In genomic region chr7:4144801-4145470, GRCh38 we compare ENCODE assay signal across 1 cellular context.
TF ChIP-seq lines count a peak whose summit lies in the region.

No MANE protein-coding gene starts in this region.

TF ChIP-seq in GM23338, 12 proteins besides CTCF, POLR2A, EP300 and RAD21:
- TF ChIP-seq, protein P1, sequence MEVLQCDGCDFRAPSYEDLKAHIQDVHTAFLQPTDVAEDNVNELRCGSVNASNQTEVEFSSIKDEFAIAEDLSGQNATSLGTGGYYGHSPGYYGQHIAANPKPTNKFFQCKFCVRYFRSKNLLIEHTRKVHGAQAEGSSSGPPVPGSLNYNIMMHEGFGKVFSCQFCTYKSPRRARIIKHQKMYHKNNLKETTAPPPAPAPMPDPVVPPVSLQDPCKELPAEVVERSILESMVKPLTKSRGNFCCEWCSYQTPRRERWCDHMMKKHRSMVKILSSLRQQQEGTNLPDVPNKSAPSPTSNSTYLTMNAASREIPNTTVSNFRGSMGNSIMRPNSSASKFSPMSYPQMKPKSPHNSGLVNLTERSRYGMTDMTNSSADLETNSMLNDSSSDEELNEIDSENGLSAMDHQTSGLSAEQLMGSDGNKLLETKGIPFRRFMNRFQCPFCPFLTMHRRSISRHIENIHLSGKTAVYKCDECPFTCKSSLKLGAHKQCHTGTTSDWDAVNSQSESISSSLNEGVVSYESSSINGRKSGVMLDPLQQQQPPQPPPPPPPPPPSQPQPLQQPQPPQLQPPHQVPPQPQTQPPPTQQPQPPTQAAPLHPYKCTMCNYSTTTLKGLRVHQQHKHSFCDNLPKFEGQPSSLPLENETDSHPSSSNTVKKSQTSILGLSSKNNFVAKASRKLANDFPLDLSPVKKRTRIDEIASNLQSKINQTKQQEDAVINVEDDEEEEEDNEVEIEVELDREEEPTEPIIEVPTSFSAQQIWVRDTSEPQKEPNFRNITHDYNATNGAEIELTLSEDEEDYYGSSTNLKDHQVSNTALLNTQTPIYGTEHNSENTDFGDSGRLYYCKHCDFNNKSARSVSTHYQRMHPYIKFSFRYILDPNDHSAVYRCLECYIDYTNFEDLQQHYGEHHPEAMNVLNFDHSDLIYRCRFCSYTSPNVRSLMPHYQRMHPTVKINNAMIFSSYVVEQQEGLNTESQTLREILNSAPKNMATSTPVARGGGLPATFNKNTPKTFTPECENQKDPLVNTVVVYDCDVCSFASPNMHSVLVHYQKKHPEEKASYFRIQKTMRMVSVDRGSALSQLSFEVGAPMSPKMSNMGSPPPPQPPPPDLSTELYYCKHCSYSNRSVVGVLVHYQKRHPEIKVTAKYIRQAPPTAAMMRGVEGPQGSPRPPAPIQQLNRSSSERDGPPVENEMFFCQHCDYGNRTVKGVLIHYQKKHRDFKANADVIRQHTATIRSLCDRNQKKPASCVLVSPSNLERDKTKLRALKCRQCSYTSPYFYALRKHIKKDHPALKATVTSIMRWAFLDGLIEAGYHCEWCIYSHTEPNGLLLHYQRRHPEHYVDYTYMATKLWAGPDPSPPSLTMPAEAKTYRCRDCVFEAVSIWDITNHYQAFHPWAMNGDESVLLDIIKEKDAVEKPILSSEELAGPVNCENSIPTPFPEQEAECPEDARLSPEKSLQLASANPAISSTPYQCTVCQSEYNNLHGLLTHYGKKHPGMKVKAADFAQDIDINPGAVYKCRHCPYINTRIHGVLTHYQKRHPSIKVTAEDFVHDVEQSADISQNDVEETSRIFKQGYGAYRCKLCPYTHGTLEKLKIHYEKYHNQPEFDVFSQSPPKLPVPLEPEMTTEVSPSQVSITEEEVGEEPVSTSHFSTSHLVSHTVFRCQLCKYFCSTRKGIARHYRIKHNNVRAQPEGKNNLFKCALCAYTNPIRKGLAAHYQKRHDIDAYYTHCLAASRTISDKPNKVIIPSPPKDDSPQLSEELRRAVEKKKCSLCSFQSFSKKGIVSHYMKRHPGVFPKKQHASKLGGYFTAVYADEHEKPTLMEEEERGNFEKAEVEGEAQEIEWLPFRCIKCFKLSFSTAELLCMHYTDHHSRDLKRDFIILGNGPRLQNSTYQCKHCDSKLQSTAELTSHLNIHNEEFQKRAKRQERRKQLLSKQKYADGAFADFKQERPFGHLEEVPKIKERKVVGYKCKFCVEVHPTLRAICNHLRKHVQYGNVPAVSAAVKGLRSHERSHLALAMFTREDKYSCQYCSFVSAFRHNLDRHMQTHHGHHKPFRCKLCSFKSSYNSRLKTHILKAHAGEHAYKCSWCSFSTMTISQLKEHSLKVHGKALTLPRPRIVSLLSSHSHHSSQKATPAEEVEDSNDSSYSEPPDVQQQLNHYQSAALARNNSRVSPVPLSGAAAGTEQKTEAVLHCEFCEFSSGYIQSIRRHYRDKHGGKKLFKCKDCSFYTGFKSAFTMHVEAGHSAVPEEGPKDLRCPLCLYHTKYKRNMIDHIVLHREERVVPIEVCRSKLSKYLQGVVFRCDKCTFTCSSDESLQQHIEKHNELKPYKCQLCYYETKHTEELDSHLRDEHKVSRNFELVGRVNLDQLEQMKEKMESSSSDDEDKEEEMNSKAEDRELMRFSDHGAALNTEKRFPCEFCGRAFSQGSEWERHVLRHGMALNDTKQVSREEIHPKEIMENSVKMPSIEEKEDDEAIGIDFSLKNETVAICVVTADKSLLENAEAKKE (CRISPR knock-in tag; IDR thresholded peaks at IDR 0.05) = no peak
- TF ChIP-seq JUNB (IDR thresholded peaks at IDR 0.05; ENCODE audit: unreplicated experiment) = no peak
- TF ChIP-seq, protein P2, sequence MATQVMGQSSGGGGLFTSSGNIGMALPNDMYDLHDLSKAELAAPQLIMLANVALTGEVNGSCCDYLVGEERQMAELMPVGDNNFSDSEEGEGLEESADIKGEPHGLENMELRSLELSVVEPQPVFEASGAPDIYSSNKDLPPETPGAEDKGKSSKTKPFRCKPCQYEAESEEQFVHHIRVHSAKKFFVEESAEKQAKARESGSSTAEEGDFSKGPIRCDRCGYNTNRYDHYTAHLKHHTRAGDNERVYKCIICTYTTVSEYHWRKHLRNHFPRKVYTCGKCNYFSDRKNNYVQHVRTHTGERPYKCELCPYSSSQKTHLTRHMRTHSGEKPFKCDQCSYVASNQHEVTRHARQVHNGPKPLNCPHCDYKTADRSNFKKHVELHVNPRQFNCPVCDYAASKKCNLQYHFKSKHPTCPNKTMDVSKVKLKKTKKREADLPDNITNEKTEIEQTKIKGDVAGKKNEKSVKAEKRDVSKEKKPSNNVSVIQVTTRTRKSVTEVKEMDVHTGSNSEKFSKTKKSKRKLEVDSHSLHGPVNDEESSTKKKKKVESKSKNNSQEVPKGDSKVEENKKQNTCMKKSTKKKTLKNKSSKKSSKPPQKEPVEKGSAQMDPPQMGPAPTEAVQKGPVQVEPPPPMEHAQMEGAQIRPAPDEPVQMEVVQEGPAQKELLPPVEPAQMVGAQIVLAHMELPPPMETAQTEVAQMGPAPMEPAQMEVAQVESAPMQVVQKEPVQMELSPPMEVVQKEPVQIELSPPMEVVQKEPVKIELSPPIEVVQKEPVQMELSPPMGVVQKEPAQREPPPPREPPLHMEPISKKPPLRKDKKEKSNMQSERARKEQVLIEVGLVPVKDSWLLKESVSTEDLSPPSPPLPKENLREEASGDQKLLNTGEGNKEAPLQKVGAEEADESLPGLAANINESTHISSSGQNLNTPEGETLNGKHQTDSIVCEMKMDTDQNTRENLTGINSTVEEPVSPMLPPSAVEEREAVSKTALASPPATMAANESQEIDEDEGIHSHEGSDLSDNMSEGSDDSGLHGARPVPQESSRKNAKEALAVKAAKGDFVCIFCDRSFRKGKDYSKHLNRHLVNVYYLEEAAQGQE (IDR thresholded peaks at IDR 0.05; ENCODE audit: unreplicated experiment) = no peak
- TF ChIP-seq ZNF331 (CRISPR knock-in tag; IDR thresholded peaks at IDR 0.05; ENCODE audit: low read depth) = no peak
- TF ChIP-seq STAT1 (IDR thresholded peaks at IDR 0.05; ENCODE audit: unreplicated experiment) = no peak
- no peak for TF ChIP-seq ZNF114 (CRISPR knock-in tag; IDR thresholded peaks at IDR 0.05)
- TF ChIP-seq NANOG (IDR thresholded peaks at IDR 0.05; ENCODE audit: borderline replicate concordance) = no peak
- no peak for TF ChIP-seq POLR2AphosphoS5 (IDR thresholded peaks at IDR 0.05; ENCODE audit: low read depth)
- TF ChIP-seq, protein P3, sequence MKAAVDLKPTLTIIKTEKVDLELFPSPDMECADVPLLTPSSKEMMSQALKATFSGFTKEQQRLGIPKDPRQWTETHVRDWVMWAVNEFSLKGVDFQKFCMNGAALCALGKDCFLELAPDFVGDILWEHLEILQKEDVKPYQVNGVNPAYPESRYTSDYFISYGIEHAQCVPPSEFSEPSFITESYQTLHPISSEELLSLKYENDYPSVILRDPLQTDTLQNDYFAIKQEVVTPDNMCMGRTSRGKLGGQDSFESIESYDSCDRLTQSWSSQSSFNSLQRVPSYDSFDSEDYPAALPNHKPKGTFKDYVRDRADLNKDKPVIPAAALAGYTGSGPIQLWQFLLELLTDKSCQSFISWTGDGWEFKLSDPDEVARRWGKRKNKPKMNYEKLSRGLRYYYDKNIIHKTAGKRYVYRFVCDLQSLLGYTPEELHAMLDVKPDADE (IDR thresholded peaks at IDR 0.05) = no peak
- TF ChIP-seq EZH2phosphoT487 (IDR thresholded peaks at IDR 0.05; ENCODE audit: unreplicated experiment) = no peak
- TF ChIP-seq CREB1 (CRISPR knock-in tag; IDR thresholded peaks at IDR 0.05; ENCODE audit: low read depth) = no peak
